Comparison of ENCODE assay signal across 2 cellular contexts in the genomic region with DNA sequence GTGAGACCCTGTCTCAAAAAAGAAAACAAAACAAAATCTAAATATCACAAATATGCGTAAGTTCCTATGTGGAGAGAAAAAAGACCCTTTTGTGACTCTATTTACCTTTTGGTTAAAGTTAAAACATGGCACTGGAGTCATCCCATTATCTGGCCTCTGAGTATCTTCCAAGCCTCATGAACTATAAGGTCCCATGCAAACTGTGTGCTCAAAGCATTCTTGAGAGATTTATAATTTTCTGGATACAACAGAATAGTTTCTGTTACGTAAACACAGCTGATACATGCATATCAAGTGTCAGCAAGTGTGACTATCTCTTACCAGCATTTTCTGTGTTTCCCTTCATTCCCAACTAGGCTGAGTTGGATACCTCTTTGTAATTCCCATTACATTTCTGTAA.
A peak's percentile ranks its signal among the peaks of the same experiment; 100 is the strongest.
TF ChIP-seq lines count a peak whose summit lies in the region.

No MANE protein-coding gene starts in this region.

TF ChIP-seq in IMR-90, 13 proteins besides CTCF, POLR2A, EP300 and RAD21:
- TF ChIP-seq FOS (IDR thresholded peaks at IDR 0.05; ENCODE audit: low read depth, low read length) (no peak), BHLHE40 (IDR thresholded peaks at IDR 0.05; ENCODE audit: low read depth, low read length) (no peak), MAFK (IDR thresholded peaks at IDR 0.05; ENCODE audit: low read depth, low read length) (no peak), RFX5 (IDR thresholded peaks at IDR 0.05; ENCODE audit: low read depth, low read length) (no peak), NFE2L2 (IDR thresholded peaks at IDR 0.05; ENCODE audit: low read depth, low read length) (no peak), MAZ (IDR thresholded peaks at IDR 0.05; ENCODE audit: borderline replicate concordance, low read depth, low read length) (no peak), CEBPB (IDR thresholded peaks at IDR 0.05; ENCODE audit: low read depth, low read length) (no peak), MXI1 (IDR thresholded peaks at IDR 0.05; ENCODE audit: borderline replicate concordance, low read depth, low read length) (no peak), SMC3 (IDR thresholded peaks at IDR 0.05; ENCODE audit: low read depth, low read length) (no peak), RCOR1 (IDR thresholded peaks at IDR 0.05; ENCODE audit: insufficient replicate concordance, low read length) (no peak), CHD1 (IDR thresholded peaks at IDR 0.05; ENCODE audit: low read depth, low read length) (no peak)
- TF ChIP-seq, protein P1, sequence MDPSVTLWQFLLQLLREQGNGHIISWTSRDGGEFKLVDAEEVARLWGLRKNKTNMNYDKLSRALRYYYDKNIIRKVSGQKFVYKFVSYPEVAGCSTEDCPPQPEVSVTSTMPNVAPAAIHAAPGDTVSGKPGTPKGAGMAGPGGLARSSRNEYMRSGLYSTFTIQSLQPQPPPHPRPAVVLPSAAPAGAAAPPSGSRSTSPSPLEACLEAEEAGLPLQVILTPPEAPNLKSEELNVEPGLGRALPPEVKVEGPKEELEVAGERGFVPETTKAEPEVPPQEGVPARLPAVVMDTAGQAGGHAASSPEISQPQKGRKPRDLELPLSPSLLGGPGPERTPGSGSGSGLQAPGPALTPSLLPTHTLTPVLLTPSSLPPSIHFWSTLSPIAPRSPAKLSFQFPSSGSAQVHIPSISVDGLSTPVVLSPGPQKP (IDR thresholded peaks at IDR 0.05; ENCODE audit: borderline replicate concordance, low read depth, low read length): no peak
- TF ChIP-seq, protein P2, sequence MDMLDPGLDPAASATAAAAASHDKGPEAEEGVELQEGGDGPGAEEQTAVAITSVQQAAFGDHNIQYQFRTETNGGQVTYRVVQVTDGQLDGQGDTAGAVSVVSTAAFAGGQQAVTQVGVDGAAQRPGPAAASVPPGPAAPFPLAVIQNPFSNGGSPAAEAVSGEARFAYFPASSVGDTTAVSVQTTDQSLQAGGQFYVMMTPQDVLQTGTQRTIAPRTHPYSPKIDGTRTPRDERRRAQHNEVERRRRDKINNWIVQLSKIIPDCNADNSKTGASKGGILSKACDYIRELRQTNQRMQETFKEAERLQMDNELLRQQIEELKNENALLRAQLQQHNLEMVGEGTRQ (IDR thresholded peaks at IDR 0.05; ENCODE audit: low read depth, low read length): no peak

TF ChIP-seq in K562, 482 proteins besides CTCF, POLR2A, EP300 and RAD21:
- no peak for TF ChIP-seq CREB1 (IDR thresholded peaks at IDR 0.05)
- TF ChIP-seq CREB1 (CRISPR knock-in tag; IDR thresholded peaks at IDR 0.05): no peak
- TF ChIP-seq L3MBTL2 (IDR thresholded peaks at IDR 0.05): 0 out of 2 replicates have a peak, but pooled peaks have one; percentile 11
- peak in 1 of 2 experiments; percentile 47; a peak in 3 of 4 replicates for TF ChIP-seq FOXA3 (CRISPR knock-in tag; conservative IDR thresholded peaks at IDR 0.05 in 1 of 2, IDR thresholded peaks at IDR 0.05 in 1 of 2)
- TF ChIP-seq XRCC4 (IDR thresholded peaks at IDR 0.05; ENCODE audit: extremely low read depth, insufficient read depth, insufficient read length): no peak
- TF ChIP-seq SETDB1 (IDR thresholded peaks at IDR 0.05; ENCODE audit: low read length): no peak
